Comparison of ENCODE assay signal across 32 cellular contexts in genomic region chr2:224183086-224183485, GRCh38.
"Had no signal": no experiment of that assay in that cellular context is flagged by ENCODE, and none has a peak within 500 bp of the region (broad histone marks: within the 10 kb centered on the region; RNA-seq: fewer than 3 reads in every experiment).

No MANE protein-coding gene starts in this region.

- H3K27me3 ChIP-seq: adrenal gland, cardiac muscle cell, SJSA1 had no signal

- H3K4me3 ChIP-seq: adrenal gland, cardiac muscle cell, SJSA1 had no signal

- H3K27me3 Mint-ChIP-seq: activated CD4-positive, alpha-beta memory T cell treated with anti-CD3 and anti-CD28 coated beads, Interleukin-2, amount 10 ng/mL, durations not matched to agents 7 days and 5 days; activated naive CD8-positive, alpha-beta T cell treated with anti-CD3 and anti-CD28 coated beads for 36 hours; brain had no signal

- H3K36me3 Mint-ChIP-seq: activated naive CD4-positive, alpha-beta T cell treated with anti-CD3 and anti-CD28 coated beads, Interleukin-2, amount 10 ng/mL, durations not matched to agents 7 days and 5 days; activated naive CD8-positive, alpha-beta T cell treated with anti-CD3 and anti-CD28 coated beads for 36 hours; brain had no signal

- H3K4me3 Mint-ChIP-seq: activated B cell treated with CpG ODN at 0.5 μM for 24 hours; activated CD4-positive, alpha-beta memory T cell treated with anti-CD3 and anti-CD28 coated beads, Interleukin-2, amount 10 ng/mL, durations not matched to agents 7 days and 5 days; activated CD4-positive, alpha-beta T cell treated with anti-CD3 and anti-CD28 coated beads, Interleukin-2, amount 10 ng/mL, durations not matched to agents 7 days and 5 days; activated naive CD4-positive, alpha-beta T cell treated with anti-CD3 and anti-CD28 coated beads, Interleukin-2, amount 10 ng/mL, durations not matched to agents 7 days and 5 days; activated naive CD8-positive, alpha-beta T cell treated with anti-CD3 and anti-CD28 coated beads for 36 hours; activated T-helper 17 cell treated with anti-CD3 and anti-CD28 coated beads, Interleukin-2, amount 50 U/mL, for 72 hours; brain; T-helper 1 cell treated with Interleukin-12 subunit alpha and Interleukin-12 subunit beta and Interleukin-4 antibody, amounts not matched to agents 30 μg/mL and 1 μg/mL, for 36 hours had no signal

- H3K9me3 ChIP-seq: adrenal gland, SJSA1 had no signal

- H3K4me1 Mint-ChIP-seq: activated B cell treated with CpG ODN at 0.5 μM for 24 hours; activated CD4-positive, alpha-beta memory T cell treated with anti-CD3 and anti-CD28 coated beads, Interleukin-2, amount 10 ng/mL, durations not matched to agents 7 days and 5 days; activated CD4-positive, alpha-beta T cell treated with anti-CD3 and anti-CD28 coated beads, Interleukin-2, amount 10 ng/mL, durations not matched to agents 7 days and 5 days; activated naive CD4-positive, alpha-beta T cell treated with anti-CD3 and anti-CD28 coated beads, Interleukin-2, amount 10 ng/mL, durations not matched to agents 7 days and 5 days; activated T-helper 17 cell treated with anti-CD3 and anti-CD28 coated beads, Interleukin-2, amount 50 U/mL, for 72 hours had no signal

- H3K36me3 ChIP-seq: adrenal gland, cardiac muscle cell, SJSA1 had no signal

- H3K9me3 Mint-ChIP-seq: activated CD4-positive, alpha-beta memory T cell treated with anti-CD3 and anti-CD28 coated beads, Interleukin-2, amount 10 ng/mL, durations not matched to agents 7 days and 5 days; activated CD4-positive, alpha-beta T cell treated with anti-CD3 and anti-CD28 coated beads, Interleukin-2, amount 10 ng/mL, durations not matched to agents 7 days and 5 days; activated T-helper 17 cell treated with anti-CD3 and anti-CD28 coated beads, Interleukin-2, amount 50 U/mL, for 72 hours had no signal

- H3K27ac Mint-ChIP-seq: activated B cell treated with CpG ODN at 0.5 μM for 24 hours; activated CD4-positive, alpha-beta memory T cell treated with anti-CD3 and anti-CD28 coated beads, Interleukin-2, amount 10 ng/mL, durations not matched to agents 7 days and 5 days; activated CD4-positive, alpha-beta T cell treated with anti-CD3 and anti-CD28 coated beads, Interleukin-2, amount 10 ng/mL, durations not matched to agents 7 days and 5 days; activated naive CD4-positive, alpha-beta T cell treated with anti-CD3 and anti-CD28 coated beads, Interleukin-2, amount 10 ng/mL, durations not matched to agents 7 days and 5 days; activated naive CD8-positive, alpha-beta T cell treated with anti-CD3 and anti-CD28 coated beads for 36 hours; activated T-helper 17 cell treated with anti-CD3 and anti-CD28 coated beads, Interleukin-2, amount 50 U/mL, for 72 hours; brain; T-helper 1 cell treated with Interleukin-12 subunit alpha and Interleukin-12 subunit beta and Interleukin-4 antibody, amounts not matched to agents 30 μg/mL and 1 μg/mL, for 36 hours had no signal

- H3K4me1 ChIP-seq: adrenal gland, SJSA1 had no signal

- H3K27ac ChIP-seq: adrenal gland, cardiac muscle cell, SJSA1 had no signal

- DNase-seq: activated B cell treated with CpG ODN at 0.5 μM for 24 hours; activated CD4-positive, alpha-beta memory T cell treated with anti-CD3 and anti-CD28 coated beads, Interleukin-2, amount 10 ng/mL, durations not matched to agents 7 days and 5 days; activated CD4-positive, alpha-beta T cell treated with anti-CD3 and anti-CD28 coated beads for 1 hour; activated CD4-positive, alpha-beta T cell treated with anti-CD3 and anti-CD28 coated beads, Interleukin-2, amount 10 ng/mL, durations not matched to agents 7 days and 5 days; activated gamma-delta T cell; activated naive CD4-positive, alpha-beta T cell treated with anti-CD3 and anti-CD28 coated beads, Interleukin-2, amount 10 ng/mL, durations not matched to agents 7 days and 5 days; activated naive CD8-positive, alpha-beta T cell treated with anti-CD3 and anti-CD28 coated beads for 36 hours; activated T-cell treated with anti-CD3 and anti-CD28 coated beads for 4 hours; activated T-cell treated with anti-CD3 and anti-CD28 coated beads, Interleukin-2, amount 50 U/mL, for 48 hours; adrenal gland; anterior cingulate cortex; Kasumi-1; KBM-7; NCI-H1092; NCI-H1930; NCI-H2107; NCI-H2171 treated with DMSO at 0.1 percent for 48 hours; NCI-H226; NCI-H526; NCI-H82; OCI-M1; Right ventricle myocardium superior; RPMI8226; SW 1271; T-helper 9 cell had no signal

- ATAC-seq: activated T-helper 17 cell treated with anti-CD3 and anti-CD28 coated beads, Interleukin-2, amount 50 U/mL, for 72 hours; Panc1; SK-N-SH treated with all-trans-retinoic acid at 6 μM for 48 hours had no signal
